Comparison of ENCODE assay signal across 1 cellular context in genomic region chr11:12117200-12117995, GRCh38.
TF ChIP-seq lines count a peak whose summit lies in the region.

No MANE protein-coding gene starts in this region.

TF ChIP-seq in H1, 55 proteins besides CTCF, POLR2A, EP300 and RAD21 (continued from another document):
- TF ChIP-seq NANOG (IDR thresholded peaks at IDR 0.05; ENCODE audit: insufficient read depth, low read depth, low read length, poor library complexity, severe bottlenecking) (no peak), SUZ12 (IDR thresholded peaks at IDR 0.05; ENCODE audit: low read length) (no peak), CHD7 (IDR thresholded peaks at IDR 0.05; ENCODE audit: insufficient replicate concordance, low read length) (no peak), CBX8 (IDR thresholded peaks at IDR 0.05; ENCODE audit: borderline replicate concordance, low read depth, low read length) (no peak), KDM4A (IDR thresholded peaks at IDR 0.05; ENCODE audit: low read depth, low read length, severe bottlenecking) (no peak), MAX (IDR thresholded peaks at IDR 0.05) (no peak), CBX5 (IDR thresholded peaks at IDR 0.05; ENCODE audit: low read depth, low read length) (no peak), CREB1 (IDR thresholded peaks at IDR 0.05) (no peak), ATF2 (IDR thresholded peaks at IDR 0.05; ENCODE audit: low read length) (no peak), CEBPB (IDR thresholded peaks at IDR 0.05; ENCODE audit: low read depth, low read length) (no peak)
